8 cellular contexts compared by ENCODE assay signal in genomic region chr5:181241393-181241975, GRCh38. TPM values are rescaled to one million over a fixed set of nuclear protein-coding genes. Genes with fewer than 3 reads are reported as not detected.
DNase-seq lines count a peak whose midpoint lies in the region; ATAC-seq and TF ChIP-seq lines count a peak whose summit lies in the region.

No MANE protein-coding gene starts in this region.

- peaks cover 57% of the 10 kb centered on the region for H3K36me3 Mint-ChIP-seq in nephron (ENCODE audit: low read depth)

- no peaks in the 10 kb centered on the region for H3K9me2 ChIP-seq in PC-9 (ENCODE audit: insufficient read depth)

- no peak for TF ChIP-seq CTCF in PC-9 (conservative IDR thresholded peaks at IDR 0.05)
- no peak for TF ChIP-seq CTCF in coronary artery (IDR thresholded peaks at IDR 0.05)
- TF ChIP-seq CTCF in nephron (IDR thresholded peaks at IDR 0.05; ENCODE audit: unreplicated experiment in 3 of 3), result no peak

- H3K4me3 ChIP-seq in PC-9 (peak overlapping the region; percentile 95; the same call in 1 of the 2 replicates), coronary artery (peak overlapping the region; percentile 92)

- POLR2A ChIA-PET in PC-9 (lab: Charles Lee; ENCODE audit: unreplicated experiment), result no interaction called here

- H3K9me3 Mint-ChIP-seq in nephron, result no peaks in the 10 kb centered on the region

- H3K27ac Mint-ChIP-seq in nephron, result peak overlapping the region; percentile 99 to 100 (median 99)

- no peaks in the 10 kb centered on the region for H3K27me3 ChIP-seq in PC-9 (ENCODE audit: insufficient read depth, low read depth)

- H3K4me1 Mint-ChIP-seq in nephron, result peaks cover 51% of the 10 kb centered on the region

- H3K36me3 ChIP-seq in PC-9 (ENCODE audit: low read depth), result peaks cover 54% of the 10 kb centered on the region

- ATAC-seq in HG02870 (IDR thresholded peaks at IDR 0.05; ENCODE audit: unreplicated experiment), result no peak
- no peak for ATAC-seq in GM19455 (IDR thresholded peaks at IDR 0.05; ENCODE audit: unreplicated experiment)

- peak overlapping the region; percentile 100 for H3K4me2 ChIP-seq in PC-9

- peak; percentile 71 for DNase-seq in GM04503 (ENCODE audit: low read depth)
- DNase-seq in PC-9, result peak; percentile 44 to 56
- DNase-seq in coronary artery (ENCODE audit: low spot score), result no peak
- no peak for DNase-seq in DMS 273 treated with DMSO at 0.1 percent for 48 hours (lab: John Stamatoyannopoulos, UW)
- no peak for DNase-seq in NCI-H1694 (lab: John Stamatoyannopoulos, UW)

- no peaks in the 10 kb centered on the region for H3K27me3 Mint-ChIP-seq in nephron (ENCODE audit: low read depth)

- CTCF ChIA-PET in PC-9 (lab: Charles Lee), result no interaction called here

- peak overlapping the region; percentile 95 to 98 (median 96) for H3K4me3 Mint-ChIP-seq in nephron

- H4K20me1 ChIP-seq in PC-9 (ENCODE audit: insufficient read depth), result peaks cover 65% of the 10 kb centered on the region

- peaks cover 80% of the 10 kb centered on the region for H3K79me2 ChIP-seq in PC-9 (ENCODE audit: low read depth)

- no TSS peak for BruUV-seq in PC-9 (replicated peaks; lab: Mats Ljungman, UMichigan)

- H3K4me1 ChIP-seq in PC-9 (replicated peaks; ENCODE audit: insufficient read depth), result peaks cover 28% of the 10 kb centered on the region

- H3K9me3 ChIP-seq in PC-9 (ENCODE audit: insufficient read depth, low read depth), result no peaks in the 10 kb centered on the region

- intact Hi-C loops in PC-9 (cut with micrococcal nuclease; ENCODE audit: unreplicated experiment), result loop anchor here (5.0 kb wide), 1 partner anchor 379 kb away; the partner anchor contains the start of gene ZFP62

- H3K27ac ChIP-seq in PC-9 (peak overlapping the region; percentile 97), coronary artery (peak overlapping the region; percentile 94 to 100)

- no peak overlapping the region for H2AFZ ChIP-seq in PC-9

- H3F3A ChIP-seq in PC-9 (ENCODE audit: insufficient read depth, low read depth), result peaks cover 93% of the 10 kb centered on the region

RNA-seq across cellular contexts. Expression of gene RACK1, which starts 2.2 kb away (rescaled TPM):
- 2,373 and 2,766 TPM in 2 replicates for total RNA-seq in PC-9 (2021)

RNA-seq across cellular contexts. Expression of gene TRIM41, which starts 18.4 kb away (rescaled TPM):
- total RNA-seq in PC-9 (2021), result 57.6 and 66.0 TPM in 2 replicates

RNA-seq across cellular contexts. Expression of gene TRIM52, which starts 19.5 kb away (rescaled TPM):
- total RNA-seq in PC-9 (2021), result 15.2 and 15.7 TPM in 2 replicates

RNA-seq across cellular contexts. Expression of gene TRIM7, which starts 36.5 kb away (rescaled TPM):
- 9.2 and 10.4 TPM in 2 replicates for total RNA-seq in PC-9 (2021)

Comparison
In these comparisons a context has a peak if more than half of its experiments do, and no peak if none do; other contexts are left out.
1. DNase-seq: peak in GM04503 (single experiment) and PC-9 (2 of 2); none in coronary artery (single experiment), DMS 273 treated with DMSO at 0.1 percent for 48 hours (single experiment) and NCI-H1694 (single experiment).